8 cellular contexts compared by ENCODE assay signal in genomic region chr11:102268083-102268984, GRCh38.
DNase-seq lines count a peak whose midpoint lies in the region; ATAC-seq lines count a peak whose summit lies in the region.

No MANE protein-coding gene starts in this region.

- no peaks in the 10 kb centered on the region for H3K36me3 Mint-ChIP-seq in memory B cell

- peak overlapping the region; percentile 32 for H3K27ac Mint-ChIP-seq in memory B cell

- peaks cover 10% of the 10 kb centered on the region for H3K4me1 Mint-ChIP-seq in memory B cell

- peaks cover 13% of the 10 kb centered on the region for H3K27me3 Mint-ChIP-seq in memory B cell

- H3K9me3 Mint-ChIP-seq in memory B cell, result no peaks in the 10 kb centered on the region

- H3K4me3 Mint-ChIP-seq in memory B cell, result peak overlapping the region; percentile 73

- peak; percentile 93 for ATAC-seq in GM18858 (IDR thresholded peaks at IDR 0.05; ENCODE audit: unreplicated experiment)
- peak; percentile 95 for ATAC-seq in HG03060 (IDR thresholded peaks at IDR 0.05; ENCODE audit: low read depth, unreplicated experiment)
- ATAC-seq in memory B cell (ENCODE audit: low read depth), result peak; percentile 99

- peak; percentile 50 for DNase-seq in NCI-H2171 (lab: John Stamatoyannopoulos, UW)
- peak; percentile 81 for DNase-seq in activated CD4-positive, alpha-beta T cell treated with anti-CD3 and anti-CD28 coated beads, Interleukin-2, amount 50 U/mL, for 1 hour
- peak; percentile 92 for DNase-seq in ecto neural progenitor cell (ENCODE audit: low spot score)
- peak; percentile 64 to 68 for DNase-seq in memory B cell (ENCODE audit: low spot score in 2 of 2)
- DNase-seq in stimulated activated CD8-positive, alpha-beta memory T cell treated with anti-CD3 and anti-CD28 coated beads, Interleukin-2, amount 100 ng/mL, for 1 hour (ENCODE audit: low read depth in 2 of 2), result peak; percentile 37 to 59
- DNase-seq in amniotic stem cell (lab: John Stamatoyannopoulos, UW), result no peak
